ENCODE assay signal across 1 cellular context in the genomic region with DNA sequence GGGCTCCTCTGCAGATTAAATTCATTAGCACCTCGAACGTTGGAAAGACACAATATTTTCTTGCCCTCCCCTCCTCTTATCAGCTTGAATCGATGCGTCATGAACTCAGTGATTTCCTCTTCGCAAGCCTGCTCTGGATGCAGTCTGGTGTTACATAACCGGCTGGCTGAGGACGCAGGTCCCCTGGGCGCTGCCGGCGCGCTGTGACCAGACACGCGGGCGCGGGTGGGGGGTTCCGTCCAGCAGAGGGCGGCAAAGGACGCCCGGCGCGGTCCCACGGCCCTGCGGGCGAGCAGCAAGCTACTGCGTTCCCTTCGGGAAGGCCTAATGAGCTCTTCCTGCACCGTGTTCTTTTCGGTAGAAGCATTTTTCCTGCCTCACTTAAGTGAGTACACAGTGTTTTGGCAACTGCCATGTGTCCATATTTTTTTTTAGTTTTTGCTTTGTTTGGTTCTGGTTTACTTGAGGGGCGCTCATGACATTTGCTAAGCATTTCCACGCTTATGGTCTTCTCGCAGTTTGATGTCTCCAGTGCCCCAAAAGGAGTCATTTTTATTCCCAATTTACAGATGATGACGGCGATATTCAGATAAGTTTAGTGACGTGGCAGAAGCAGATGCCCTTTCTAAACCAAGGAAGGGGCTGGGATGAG.
TF ChIP-seq lines count a peak whose summit lies in the region.

No MANE protein-coding gene starts in this region.

TF ChIP-seq in HepG2, 621 proteins besides CTCF, POLR2A, EP300 and RAD21 (continued from another document and continues in another):
- peak; percentile 73 for TF ChIP-seq HNRNPLL (IDR thresholded peaks at IDR 0.05; ENCODE audit: low read depth, low read length, poor library complexity, severe bottlenecking)
- no peak for TF ChIP-seq ZBTB8A (CRISPR knock-in tag; IDR thresholded peaks at IDR 0.05; ENCODE audit: borderline replicate concordance, low read depth)
- TF ChIP-seq ZMYM4 (CRISPR knock-in tag; IDR thresholded peaks at IDR 0.05), result peak; percentile 81
- no peak for TF ChIP-seq ZNF3 (CRISPR knock-in tag; IDR thresholded peaks at IDR 0.05)
- TF ChIP-seq ZSCAN20 (CRISPR knock-in tag; IDR thresholded peaks at IDR 0.05; ENCODE audit: borderline replicate concordance), result peak; percentile 78; the same call in 1 of the 2 replicates
- peak; percentile 73 for TF ChIP-seq ELF3 (CRISPR knock-in tag; IDR thresholded peaks at IDR 0.05)
- TF ChIP-seq ZNF124 (CRISPR knock-in tag; IDR thresholded peaks at IDR 0.05), result peak; percentile 73; the same call in 1 of the 2 replicates
- TF ChIP-seq HDAC2 (CRISPR knock-in tag; IDR thresholded peaks at IDR 0.05), result peak; percentile 56
- TF ChIP-seq, protein P1, sequence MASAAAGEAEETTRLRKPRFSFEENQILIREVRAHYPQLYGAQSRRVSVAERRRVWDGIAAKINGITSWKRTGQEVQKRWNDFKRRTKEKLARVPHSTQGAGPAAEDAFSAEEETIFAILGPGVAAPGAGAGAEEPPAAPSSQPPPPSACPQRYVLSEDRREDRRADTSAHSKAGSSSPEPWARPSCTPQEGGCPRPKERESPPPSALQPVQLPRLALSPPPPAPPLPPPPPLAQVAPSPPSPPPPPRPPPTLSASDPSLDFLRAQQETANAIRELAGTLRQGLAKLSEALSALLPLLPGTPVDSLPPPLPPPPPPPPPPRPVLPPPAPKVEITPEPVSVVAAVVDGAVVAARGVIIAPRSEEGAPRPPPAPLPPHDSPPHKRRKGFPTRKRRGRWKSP (CRISPR knock-in tag; IDR thresholded peaks at IDR 0.05), result peak; percentile 84
- peak; percentile 80; the same call in 1 of the 2 replicates for TF ChIP-seq ZNF788 (CRISPR knock-in tag; IDR thresholded peaks at IDR 0.05; ENCODE audit: borderline replicate concordance)
- TF ChIP-seq IRX3 (CRISPR knock-in tag; IDR thresholded peaks at IDR 0.05; ENCODE audit: borderline replicate concordance, low read depth), result no peak
- TF ChIP-seq, protein P2, sequence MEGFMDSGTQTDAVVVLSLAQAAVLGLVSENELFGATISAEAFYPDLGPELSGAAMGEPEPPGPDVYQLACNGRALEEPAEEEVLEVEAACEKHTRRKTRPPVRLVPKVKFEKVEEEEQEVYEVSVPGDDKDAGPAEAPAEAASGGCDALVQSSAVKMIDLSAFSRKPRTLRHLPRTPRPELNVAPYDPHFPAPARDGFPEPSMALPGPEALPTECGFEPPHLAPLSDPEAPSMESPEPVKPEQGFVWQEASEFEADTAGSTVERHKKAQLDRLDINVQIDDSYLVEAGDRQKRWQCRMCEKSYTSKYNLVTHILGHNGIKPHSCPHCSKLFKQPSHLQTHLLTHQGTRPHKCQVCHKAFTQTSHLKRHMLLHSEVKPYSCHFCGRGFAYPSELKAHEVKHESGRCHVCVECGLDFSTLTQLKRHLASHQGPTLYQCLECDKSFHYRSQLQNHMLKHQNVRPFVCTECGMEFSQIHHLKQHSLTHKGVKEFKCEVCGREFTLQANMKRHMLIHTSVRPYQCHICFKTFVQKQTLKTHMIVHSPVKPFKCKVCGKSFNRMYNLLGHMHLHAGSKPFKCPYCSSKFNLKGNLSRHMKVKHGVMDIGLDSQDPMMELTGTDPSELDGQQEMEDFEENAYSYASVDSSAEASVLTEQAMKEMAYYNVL (CRISPR knock-in tag; IDR thresholded peaks at IDR 0.05; ENCODE audit: borderline replicate concordance), result no peak; the same call in 1 of the 2 replicates
- TF ChIP-seq ZNF598 (CRISPR knock-in tag; IDR thresholded peaks at IDR 0.05; ENCODE audit: borderline replicate concordance), result peak; percentile 66; the same call in 1 of the 2 replicates
- no peak for TF ChIP-seq RBM39 (IDR thresholded peaks at IDR 0.05; ENCODE audit: low read depth, low read length, poor library complexity, severe bottlenecking)
- no peak for TF ChIP-seq DPF2 (CRISPR knock-in tag; IDR thresholded peaks at IDR 0.05; ENCODE audit: borderline replicate concordance, low read depth)
- TF ChIP-seq, protein P3, sequence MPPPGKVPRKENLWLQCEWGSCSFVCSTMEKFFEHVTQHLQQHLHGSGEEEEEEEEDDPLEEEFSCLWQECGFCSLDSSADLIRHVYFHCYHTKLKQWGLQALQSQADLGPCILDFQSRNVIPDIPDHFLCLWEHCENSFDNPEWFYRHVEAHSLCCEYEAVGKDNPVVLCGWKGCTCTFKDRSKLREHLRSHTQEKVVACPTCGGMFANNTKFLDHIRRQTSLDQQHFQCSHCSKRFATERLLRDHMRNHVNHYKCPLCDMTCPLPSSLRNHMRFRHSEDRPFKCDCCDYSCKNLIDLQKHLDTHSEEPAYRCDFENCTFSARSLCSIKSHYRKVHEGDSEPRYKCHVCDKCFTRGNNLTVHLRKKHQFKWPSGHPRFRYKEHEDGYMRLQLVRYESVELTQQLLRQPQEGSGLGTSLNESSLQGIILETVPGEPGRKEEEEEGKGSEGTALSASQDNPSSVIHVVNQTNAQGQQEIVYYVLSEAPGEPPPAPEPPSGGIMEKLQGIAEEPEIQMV (CRISPR knock-in tag; IDR thresholded peaks at IDR 0.05; ENCODE audit: low read depth), result peak; percentile 36; the same call in 1 of the 2 replicates
- TF ChIP-seq, protein P4, sequence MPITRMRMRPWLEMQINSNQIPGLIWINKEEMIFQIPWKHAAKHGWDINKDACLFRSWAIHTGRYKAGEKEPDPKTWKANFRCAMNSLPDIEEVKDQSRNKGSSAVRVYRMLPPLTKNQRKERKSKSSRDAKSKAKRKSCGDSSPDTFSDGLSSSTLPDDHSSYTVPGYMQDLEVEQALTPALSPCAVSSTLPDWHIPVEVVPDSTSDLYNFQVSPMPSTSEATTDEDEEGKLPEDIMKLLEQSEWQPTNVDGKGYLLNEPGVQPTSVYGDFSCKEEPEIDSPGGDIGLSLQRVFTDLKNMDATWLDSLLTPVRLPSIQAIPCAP (CRISPR knock-in tag; IDR thresholded peaks at IDR 0.05; ENCODE audit: low read depth), result no peak
- TF ChIP-seq ARNT (IDR thresholded peaks at IDR 0.05), result no peak
- no peak for TF ChIP-seq HDAC6 (IDR thresholded peaks at IDR 0.05; ENCODE audit: low read depth, low read length)
- no peak for TF ChIP-seq ZBTB3 (CRISPR knock-in tag; IDR thresholded peaks at IDR 0.05; ENCODE audit: borderline replicate concordance, low read depth)
- peak; percentile 80; the same call in 1 of the 2 replicates for TF ChIP-seq ZNF367 (CRISPR knock-in tag; IDR thresholded peaks at IDR 0.05; ENCODE audit: borderline replicate concordance)
- no peak for TF ChIP-seq RORA (CRISPR knock-in tag; IDR thresholded peaks at IDR 0.05)
- peak; percentile 88 for TF ChIP-seq BRCA1 (CRISPR knock-in tag; IDR thresholded peaks at IDR 0.05)
- TF ChIP-seq NR1H2 (CRISPR knock-in tag; IDR thresholded peaks at IDR 0.05; ENCODE audit: borderline replicate concordance, low read depth), result no peak
- peak; percentile 40; the same call in 1 of the 2 replicates for TF ChIP-seq ZNF264 (CRISPR knock-in tag; IDR thresholded peaks at IDR 0.05)
- TF ChIP-seq NAIF1 (CRISPR knock-in tag; IDR thresholded peaks at IDR 0.05; ENCODE audit: borderline replicate concordance), result no peak
- peak; percentile 60 for TF ChIP-seq GATAD2A (CRISPR knock-in tag; IDR thresholded peaks at IDR 0.05)
- TF ChIP-seq, protein P5, sequence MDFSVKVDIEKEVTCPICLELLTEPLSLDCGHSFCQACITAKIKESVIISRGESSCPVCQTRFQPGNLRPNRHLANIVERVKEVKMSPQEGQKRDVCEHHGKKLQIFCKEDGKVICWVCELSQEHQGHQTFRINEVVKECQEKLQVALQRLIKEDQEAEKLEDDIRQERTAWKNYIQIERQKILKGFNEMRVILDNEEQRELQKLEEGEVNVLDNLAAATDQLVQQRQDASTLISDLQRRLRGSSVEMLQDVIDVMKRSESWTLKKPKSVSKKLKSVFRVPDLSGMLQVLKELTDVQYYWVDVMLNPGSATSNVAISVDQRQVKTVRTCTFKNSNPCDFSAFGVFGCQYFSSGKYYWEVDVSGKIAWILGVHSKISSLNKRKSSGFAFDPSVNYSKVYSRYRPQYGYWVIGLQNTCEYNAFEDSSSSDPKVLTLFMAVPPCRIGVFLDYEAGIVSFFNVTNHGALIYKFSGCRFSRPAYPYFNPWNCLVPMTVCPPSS (IDR thresholded peaks at IDR 0.05), result no peak
- TF ChIP-seq NKX3-1 (CRISPR knock-in tag; IDR thresholded peaks at IDR 0.05), result peak; percentile 62; the same call in 1 of the 2 replicates
- TF ChIP-seq NFIC (IDR thresholded peaks at IDR 0.05; ENCODE audit: low read length), result no peak
- no peak for TF ChIP-seq ZNF773 (CRISPR knock-in tag; IDR thresholded peaks at IDR 0.05; ENCODE audit: borderline replicate concordance)
- TF ChIP-seq PHF5A (CRISPR knock-in tag; IDR thresholded peaks at IDR 0.05; ENCODE audit: low read depth, unreplicated experiment), result no peak
- TF ChIP-seq ZNF563 (CRISPR knock-in tag; IDR thresholded peaks at IDR 0.05), result 0 out of 2 replicates have a peak, but pooled peaks have one; percentile 46
- TF ChIP-seq ZNF792 (CRISPR knock-in tag; IDR thresholded peaks at IDR 0.05), result peak; percentile 50; the same call in 1 of the 2 replicates
- TF ChIP-seq MXI1 (IDR thresholded peaks at IDR 0.05; ENCODE audit: borderline replicate concordance, low read depth, low read length), result peak; percentile 57; the same call in 1 of the 3 replicates
- TF ChIP-seq NRL (CRISPR knock-in tag; IDR thresholded peaks at IDR 0.05; ENCODE audit: borderline replicate concordance), result 0 out of 2 replicates have a peak, but pooled peaks have one; percentile 37
- no peak for TF ChIP-seq IKZF4 (CRISPR knock-in tag; IDR thresholded peaks at IDR 0.05; ENCODE audit: borderline replicate concordance, low read depth, not compliant biosample characterization)
- TF ChIP-seq, protein P6, sequence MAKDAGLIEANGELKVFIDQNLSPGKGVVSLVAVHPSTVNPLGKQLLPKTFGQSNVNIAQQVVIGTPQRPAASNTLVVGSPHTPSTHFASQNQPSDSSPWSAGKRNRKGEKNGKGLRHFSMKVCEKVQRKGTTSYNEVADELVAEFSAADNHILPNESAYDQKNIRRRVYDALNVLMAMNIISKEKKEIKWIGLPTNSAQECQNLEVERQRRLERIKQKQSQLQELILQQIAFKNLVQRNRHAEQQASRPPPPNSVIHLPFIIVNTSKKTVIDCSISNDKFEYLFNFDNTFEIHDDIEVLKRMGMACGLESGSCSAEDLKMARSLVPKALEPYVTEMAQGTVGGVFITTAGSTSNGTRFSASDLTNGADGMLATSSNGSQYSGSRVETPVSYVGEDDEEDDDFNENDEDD (CRISPR knock-in tag; IDR thresholded peaks at IDR 0.05; ENCODE audit: borderline replicate concordance), result no peak
- TF ChIP-seq, protein P7, sequence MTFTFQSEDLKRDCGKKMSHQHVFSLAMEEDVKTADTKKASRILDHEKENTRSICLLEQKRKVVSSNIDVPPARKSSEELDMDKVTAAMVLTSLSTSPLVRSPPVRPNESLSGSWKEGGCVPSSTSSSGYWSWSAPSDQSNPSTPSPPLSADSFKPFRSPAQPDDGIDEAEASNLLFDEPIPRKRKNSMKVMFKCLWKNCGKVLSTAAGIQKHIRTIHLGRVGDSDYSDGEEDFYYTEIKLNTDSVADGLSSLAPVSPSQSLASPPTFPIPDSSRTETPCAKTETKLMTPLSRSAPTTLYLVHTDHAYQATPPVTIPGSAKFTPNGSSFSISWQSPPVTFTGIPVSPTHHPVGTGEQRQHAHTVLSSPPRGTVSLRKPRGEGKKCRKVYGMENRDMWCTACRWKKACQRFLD (CRISPR knock-in tag; IDR thresholded peaks at IDR 0.05; ENCODE audit: borderline replicate concordance), result 0 out of 2 replicates have a peak, but pooled peaks have one; percentile 28
- TF ChIP-seq, protein P8, sequence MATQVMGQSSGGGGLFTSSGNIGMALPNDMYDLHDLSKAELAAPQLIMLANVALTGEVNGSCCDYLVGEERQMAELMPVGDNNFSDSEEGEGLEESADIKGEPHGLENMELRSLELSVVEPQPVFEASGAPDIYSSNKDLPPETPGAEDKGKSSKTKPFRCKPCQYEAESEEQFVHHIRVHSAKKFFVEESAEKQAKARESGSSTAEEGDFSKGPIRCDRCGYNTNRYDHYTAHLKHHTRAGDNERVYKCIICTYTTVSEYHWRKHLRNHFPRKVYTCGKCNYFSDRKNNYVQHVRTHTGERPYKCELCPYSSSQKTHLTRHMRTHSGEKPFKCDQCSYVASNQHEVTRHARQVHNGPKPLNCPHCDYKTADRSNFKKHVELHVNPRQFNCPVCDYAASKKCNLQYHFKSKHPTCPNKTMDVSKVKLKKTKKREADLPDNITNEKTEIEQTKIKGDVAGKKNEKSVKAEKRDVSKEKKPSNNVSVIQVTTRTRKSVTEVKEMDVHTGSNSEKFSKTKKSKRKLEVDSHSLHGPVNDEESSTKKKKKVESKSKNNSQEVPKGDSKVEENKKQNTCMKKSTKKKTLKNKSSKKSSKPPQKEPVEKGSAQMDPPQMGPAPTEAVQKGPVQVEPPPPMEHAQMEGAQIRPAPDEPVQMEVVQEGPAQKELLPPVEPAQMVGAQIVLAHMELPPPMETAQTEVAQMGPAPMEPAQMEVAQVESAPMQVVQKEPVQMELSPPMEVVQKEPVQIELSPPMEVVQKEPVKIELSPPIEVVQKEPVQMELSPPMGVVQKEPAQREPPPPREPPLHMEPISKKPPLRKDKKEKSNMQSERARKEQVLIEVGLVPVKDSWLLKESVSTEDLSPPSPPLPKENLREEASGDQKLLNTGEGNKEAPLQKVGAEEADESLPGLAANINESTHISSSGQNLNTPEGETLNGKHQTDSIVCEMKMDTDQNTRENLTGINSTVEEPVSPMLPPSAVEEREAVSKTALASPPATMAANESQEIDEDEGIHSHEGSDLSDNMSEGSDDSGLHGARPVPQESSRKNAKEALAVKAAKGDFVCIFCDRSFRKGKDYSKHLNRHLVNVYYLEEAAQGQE (IDR thresholded peaks at IDR 0.05; ENCODE audit: borderline replicate concordance in 1 of 2, low read depth in 1 of 2, low read length in 2 of 2), result no peak
- TF ChIP-seq, protein P9, sequence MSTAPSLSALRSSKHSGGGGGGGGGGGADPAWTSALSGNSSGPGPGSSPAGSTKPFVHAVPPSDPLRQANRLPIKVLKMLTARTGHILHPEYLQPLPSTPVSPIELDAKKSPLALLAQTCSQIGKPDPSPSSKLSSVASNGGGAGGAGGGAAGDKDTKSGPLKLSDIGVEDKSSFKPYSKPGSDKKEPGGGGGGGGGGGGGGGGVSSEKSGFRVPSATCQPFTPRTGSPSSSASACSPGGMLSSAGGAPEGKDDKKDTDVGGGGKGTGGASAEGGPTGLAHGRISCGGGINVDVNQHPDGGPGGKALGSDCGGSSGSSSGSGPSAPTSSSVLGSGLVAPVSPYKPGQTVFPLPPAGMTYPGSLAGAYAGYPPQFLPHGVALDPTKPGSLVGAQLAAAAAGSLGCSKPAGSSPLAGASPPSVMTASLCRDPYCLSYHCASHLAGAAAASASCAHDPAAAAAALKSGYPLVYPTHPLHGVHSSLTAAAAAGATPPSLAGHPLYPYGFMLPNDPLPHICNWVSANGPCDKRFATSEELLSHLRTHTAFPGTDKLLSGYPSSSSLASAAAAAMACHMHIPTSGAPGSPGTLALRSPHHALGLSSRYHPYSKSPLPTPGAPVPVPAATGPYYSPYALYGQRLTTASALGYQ (CRISPR knock-in tag; IDR thresholded peaks at IDR 0.05), result 0 out of 2 replicates have a peak, but pooled peaks have one; percentile 37
- TF ChIP-seq ZFP36L2 (CRISPR knock-in tag; IDR thresholded peaks at IDR 0.05), result no peak
- TF ChIP-seq TBX2 (CRISPR knock-in tag; IDR thresholded peaks at IDR 0.05; ENCODE audit: borderline replicate concordance), result peak; percentile 72; the same call in 1 of the 2 replicates
- TF ChIP-seq NFATC3 (CRISPR knock-in tag; IDR thresholded peaks at IDR 0.05), result no peak
